Comparison of ENCODE assay signal across 18 cellular contexts in the genomic region with DNA sequence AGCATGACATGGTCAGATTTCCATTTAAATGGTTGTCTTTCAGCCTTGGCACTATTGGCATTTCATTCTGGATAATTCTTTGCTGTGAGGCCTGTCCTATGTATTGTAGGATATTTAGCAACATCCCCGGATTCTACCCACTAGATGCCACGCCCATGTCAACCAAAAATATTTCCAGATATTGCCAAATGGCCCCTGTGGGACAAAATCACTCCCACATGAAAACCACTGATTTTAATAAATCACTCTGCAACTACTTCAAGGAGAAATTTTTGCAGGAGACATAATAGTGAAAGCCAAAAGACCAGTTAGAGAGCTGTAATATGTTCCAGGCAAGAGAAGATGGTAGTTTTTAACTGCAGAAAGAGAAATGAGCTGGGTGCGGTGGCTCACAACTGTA. TPM values are rescaled to one million over a fixed set of nuclear protein-coding genes. Genes with fewer than 3 reads are reported as not detected.
"Had no signal": no experiment of that assay in that cellular context is flagged by ENCODE, and none has a peak within 500 bp of the region (broad histone marks: within the 10 kb centered on the region; RNA-seq: fewer than 3 reads in every experiment).

No MANE protein-coding gene starts in this region.

- H3K4me3 ChIP-seq: cardiac muscle cell, gastrocnemius medialis, lower lobe of right lung, vagina had no signal

- DNase-seq: activated B cell treated with CpG ODN at 0.5 μM for 24 hours; activated CD4-positive, alpha-beta memory T cell treated with anti-CD3 and anti-CD28 coated beads for 36 hours; activated CD4-positive, alpha-beta T cell treated with anti-CD3 and anti-CD28 coated beads for 4 hours; activated naive CD4-positive, alpha-beta T cell; activated T-cell treated with anti-CD3 and anti-CD28 coated beads for 4 hours; effector memory CD8-positive, alpha-beta T cell; gastrocnemius medialis; head of caudate nucleus; lower lobe of right lung; nephron progenitor cell; nucleus accumbens; small intestine; stimulated activated CD4-positive, alpha-beta T cell treated with anti-CD3 and anti-CD28 coated beads, Interleukin-15, amount 100 ng/mL, for 24 hours; stimulated activated CD4-positive, alpha-beta T cell treated with anti-CD3 and anti-CD28 coated beads, Interleukin-2, amount 100 ng/mL, for 48 hours; stimulated activated naive CD8-positive, alpha-beta T cell treated with anti-CD3 and anti-CD28 coated beads, Interleukin-15, amount 100 ng/mL, for 72 hours; trophoblast cell had no signal

RNA-seq across cellular contexts. Expression of a gene that starts 55.9 kb away (rescaled TPM):
- total RNA-seq: activated B cell treated with CpG ODN at 0.5 μM for 24 hours; activated CD4-positive, alpha-beta memory T cell treated with anti-CD3 and anti-CD28 coated beads for 36 hours had no signal
